17 cellular contexts compared by ENCODE assay signal in genomic region chr10:124287071-124287685, GRCh38.
DNase-seq lines count a peak whose midpoint lies in the region; ATAC-seq and TF ChIP-seq lines count a peak whose summit lies in the region.
"Had no signal": no experiment of that assay in that cellular context is flagged by ENCODE, and none has a peak within 500 bp of the region (broad histone marks: within the 10 kb centered on the region; RNA-seq: fewer than 3 reads in every experiment).

No MANE protein-coding gene starts in this region.

- H3K36me3 Mint-ChIP-seq in CD14-positive monocyte: peaks cover 0 to 2% of the 10 kb centered on the region in 2 donors
- H3K36me3 Mint-ChIP-seq: CD4-positive, CD25-positive, alpha-beta regulatory T cell had no signal

- no peak for TF ChIP-seq CTCF in CD14-positive monocyte (IDR thresholded peaks at IDR 0.05)
- TF ChIP-seq CTCF in transverse colon (IDR thresholded peaks at IDR 0.05): no peak
- TF ChIP-seq CTCF in gastroesophageal sphincter (IDR thresholded peaks at IDR 0.05): no peak

- no peaks in the 10 kb centered on the region for H3K9me3 ChIP-seq in transverse colon
- no peaks in the 10 kb centered on the region for H3K9me3 ChIP-seq in gastroesophageal sphincter
- H3K9me3 ChIP-seq: Caco-2 had no signal

- in situ Hi-C loops in transverse colon (cut with MboI; ENCODE audit: low pct_ligation_motif_present in 1 of 4, low pct_unique_long_range_greater_than_20kb in 1 of 4, low sequenced_read_pairs in 3 of 4): no loop called here

- TF ChIP-seq POLR2A in transverse colon (IDR thresholded peaks at IDR 0.05): no peak
- TF ChIP-seq POLR2A in gastroesophageal sphincter (IDR thresholded peaks at IDR 0.05): no peak

- H3K27me3 Mint-ChIP-seq in CD14-positive monocyte (ENCODE audit: low read depth in 3 of 3): peaks cover 0 to 9% (median 1%) of the 10 kb centered on the region in 3 donors
- H3K27me3 Mint-ChIP-seq: CD4-positive, CD25-positive, alpha-beta regulatory T cell had no signal

- H3K4me1 ChIP-seq in transverse colon (peaks cover 0 to 7% (median 0%) of the 10 kb centered on the region in 4 donors), gastroesophageal sphincter (no peaks in the 10 kb centered on the region)
- H3K4me1 ChIP-seq: Caco-2 had no signal

- peaks cover 87% of the 10 kb centered on the region for H3K4me1 Mint-ChIP-seq in CD14-positive monocyte
- H3K4me1 Mint-ChIP-seq: CD4-positive, CD25-positive, alpha-beta regulatory T cell; GM23338 had no signal

- H3K27ac ChIP-seq in transverse colon: no peak overlapping the region
- no peak overlapping the region for H3K27ac ChIP-seq in gastroesophageal sphincter

- no peak overlapping the region for H3K4me3 ChIP-seq in transverse colon
- no peak overlapping the region for H3K4me3 ChIP-seq in gastroesophageal sphincter
- H3K4me3 ChIP-seq: GM23338 had no signal

- intact Hi-C loops in CD14-positive monocyte (cut with micrococcal nuclease) (no loop called here), transverse colon (cut with DNase I; ENCODE audit: low total_unique reads) (no loop called here)

- ATAC-seq in GM19395 (IDR thresholded peaks at IDR 0.05; ENCODE audit: unreplicated experiment) (no peak), gastroesophageal sphincter (no peak)
- ATAC-seq: GM23338, HCT116 had no signal

- H3K4me3 Mint-ChIP-seq in CD14-positive monocyte: no peak overlapping the region
- H3K4me3 Mint-ChIP-seq: CD4-positive, CD25-positive, alpha-beta regulatory T cell; GM23338 had no signal

- no peak for TF ChIP-seq EP300 in transverse colon (IDR thresholded peaks at IDR 0.05; ENCODE audit: low read depth)
- TF ChIP-seq EP300 in gastroesophageal sphincter (IDR thresholded peaks at IDR 0.05): no peak

- H3K27me3 ChIP-seq in transverse colon (no peaks in the 10 kb centered on the region), gastroesophageal sphincter (no peaks in the 10 kb centered on the region)

- H3K36me3 ChIP-seq in transverse colon (no peaks in the 10 kb centered on the region), gastroesophageal sphincter (no peaks in the 10 kb centered on the region)

- peak overlapping the region; percentile 88 to 97 (median 90) for H3K27ac Mint-ChIP-seq in CD14-positive monocyte
- H3K27ac Mint-ChIP-seq: CD4-positive, CD25-positive, alpha-beta regulatory T cell; GM23338 had no signal

- DNase-seq in CD14-positive monocyte (ENCODE audit: low spot score) (peak; percentile 19), RPMI8226 (peak; percentile 23), mesenteric fat pad (ENCODE audit: low spot score) (peak; percentile 60), transverse colon (peak; percentile 6), NCI-H1694 (lab: John Stamatoyannopoulos, UW) (no peak)
- DNase-seq: AML-193; CD4-positive, CD25-positive, alpha-beta regulatory T cell; IMR-90; NCI-H1417; NCI-H187 treated with DMSO at 0.1 percent for 48 hours; NCI-H226; NCI-H524 had no signal

- WGBS in transverse colon (ENCODE audit: low coverage in 1 of 2), 2 donors: 60 to 87% methylated on average over 1 to 10 of the region's 10 CpGs
- 84 to 85% methylated on average over 6 to 10 of the region's 10 CpGs for WGBS in gastroesophageal sphincter (ENCODE audit: low coverage in 1 of 2), 2 donors

- H3K9me3 Mint-ChIP-seq in CD14-positive monocyte: peaks cover 0 to 2% (median 0%) of the 10 kb centered on the region in 7 donors
- H3K9me3 Mint-ChIP-seq: CD4-positive, CD25-positive, alpha-beta regulatory T cell; GM23338 had no signal
